ENCODE assay signal across 16 cellular contexts in the genomic region with DNA sequence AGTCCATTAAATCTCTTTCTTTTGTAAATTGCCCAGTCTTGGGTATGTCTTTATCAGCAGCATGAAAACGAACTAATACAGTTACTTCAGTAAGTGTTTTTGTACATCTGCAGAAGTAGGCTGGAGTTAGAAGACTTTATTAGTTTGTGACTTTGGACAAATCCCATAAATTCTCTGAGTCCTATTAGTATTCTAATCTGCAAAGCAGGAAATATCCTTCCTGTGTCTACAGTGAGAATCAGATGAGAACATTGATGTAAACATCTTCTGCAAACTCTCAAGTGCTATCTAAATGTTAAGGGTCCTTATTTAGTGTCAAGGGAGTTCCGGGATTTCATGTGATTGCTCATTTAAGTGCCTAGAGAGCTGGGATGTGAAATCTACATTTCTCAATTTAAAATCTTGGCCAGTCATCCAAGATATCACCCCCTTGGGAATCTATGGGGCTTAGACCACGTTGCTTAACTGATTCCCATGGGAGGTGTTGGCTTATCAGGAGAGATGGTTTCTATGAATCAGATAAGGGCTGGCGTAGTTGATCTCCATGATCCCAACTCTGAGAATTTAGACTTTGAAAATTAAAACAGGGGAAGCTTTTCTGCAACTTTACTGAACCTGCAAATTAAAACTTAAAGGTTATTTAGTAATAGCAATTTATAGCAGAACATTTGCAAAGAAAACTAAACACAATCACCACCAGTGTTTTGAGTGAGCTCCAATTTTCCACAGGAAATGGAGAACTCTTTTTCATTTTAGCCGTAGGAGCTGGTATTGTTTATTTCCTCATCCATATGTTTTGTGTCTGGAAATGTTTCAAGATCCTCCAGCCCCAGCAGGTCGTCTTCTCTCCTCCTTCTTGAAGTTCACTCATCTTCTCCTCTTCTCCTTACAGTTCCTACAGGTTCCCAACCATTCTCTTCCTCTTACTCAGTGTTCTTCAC.
A peak's percentile ranks its signal among the peaks of the same experiment; 100 is the strongest.
DNase-seq lines count a peak whose midpoint lies in the region; ATAC-seq, FAIRE-seq and TF ChIP-seq lines count a peak whose summit lies in the region.
"Had no signal": no experiment of that assay in that cellular context is flagged by ENCODE, and none has a peak within 500 bp of the region (broad histone marks: within the 10 kb centered on the region; RNA-seq: fewer than 3 reads in every experiment).

No MANE protein-coding gene starts in this region.

- no peak for ATAC-seq in GM23338

- H3K36me3 ChIP-seq in GM23338 (ENCODE audit: insufficient read depth), result no peaks in the 10 kb centered on the region

- no peaks in the 10 kb centered on the region for H3K27me3 Mint-ChIP-seq in GM23338 (ENCODE audit: insufficient read depth, low read depth, poor library complexity)
- H3K27me3 Mint-ChIP-seq in nephron (ENCODE audit: low read depth), result no peaks in the 10 kb centered on the region

- H3K27ac Mint-ChIP-seq in GM23338 (no peak overlapping the region), nephron (peak overlapping the region in 2 of 3 experiments; percentile 58)

- H3K4me3 Mint-ChIP-seq in GM23338, result no peak overlapping the region
- no peak overlapping the region for H3K4me3 Mint-ChIP-seq in nephron

- DNase-seq in GM23338 (ENCODE audit: low spot score) (no peak), NCI-H460 (ENCODE audit: extremely low read depth, low read depth) (peak; percentile 16), fibroblast of gingiva (ENCODE audit: low read depth) (peak; percentile 74), dedifferentiated amniotic fluid mesenchymal stem cell (ENCODE audit: extremely low spot score) (no peak), RCC 7860 (ENCODE audit: low spot score) (no peak), cerebellum (ENCODE audit: low spot score) (no peak)
- DNase-seq: AML-193, Caco-2, DMS79, GDM1, HCEC 1CT, NCI-H1930, NCI-H524 treated with DMSO at 0.1 percent for 48 hours, OCI-M1 had no signal

- H4K20me1 ChIP-seq in GM23338 (replicated peaks; ENCODE audit: insufficient read depth), result no peaks in the 10 kb centered on the region

- no peaks in the 10 kb centered on the region for H3K36me3 Mint-ChIP-seq in GM23338 (ENCODE audit: low read depth)
- H3K36me3 Mint-ChIP-seq in nephron (ENCODE audit: low read depth), result no peaks in the 10 kb centered on the region

- H3K9me3 Mint-ChIP-seq in GM23338 (no peaks in the 10 kb centered on the region), nephron (peaks cover 7% of the 10 kb centered on the region)

- no peak for TF ChIP-seq CTCF in GM23338 (conservative IDR thresholded peaks at IDR 0.05; ENCODE audit: low read depth in 2 of 2)
- TF ChIP-seq CTCF in nephron (IDR thresholded peaks at IDR 0.05; ENCODE audit: unreplicated experiment in 3 of 3), result no peak

- H3K4me1 Mint-ChIP-seq in GM23338, result no peaks in the 10 kb centered on the region
- peaks cover 25% of the 10 kb centered on the region for H3K4me1 Mint-ChIP-seq in nephron

- H3K9me2 ChIP-seq in GM23338 (ENCODE audit: insufficient read depth), result peaks cover 4% of the 10 kb centered on the region

- no peaks in the 10 kb centered on the region for H3F3A ChIP-seq in GM23338 (replicated peaks; ENCODE audit: low read depth)

- H3K4me1 ChIP-seq in GM23338 (ENCODE audit: insufficient read depth), result no peaks in the 10 kb centered on the region
- H3K4me1 ChIP-seq: Caco-2 had no signal

- H3K27ac ChIP-seq in GM23338 (ENCODE audit: low read depth), result no peak overlapping the region

- 0 out of 2 replicates have a peak overlapping the region, but pooled peaks have one; percentile 61 for H2AFZ ChIP-seq in GM23338

- H3K4me3 ChIP-seq in GM23338, result no peak overlapping the region

- FAIRE-seq in RCC 7860 (lab: Jason Lieb, UNC), result no peak
- FAIRE-seq: GM12892 had no signal

- no peaks in the 10 kb centered on the region for H3K79me2 ChIP-seq in GM23338 (replicated peaks; ENCODE audit: insufficient read depth)

- H3K27me3 ChIP-seq in GM23338 (ENCODE audit: insufficient read depth), result no peaks in the 10 kb centered on the region

- H3K4me2 ChIP-seq in GM23338, result no peak overlapping the region

TF ChIP-seq in GM23338, 12 proteins besides CTCF, POLR2A, EP300 and RAD21:
- TF ChIP-seq EZH2 (IDR thresholded peaks at IDR 0.05; ENCODE audit: low read depth, unreplicated experiment), result no peak
TF ChIP-seq in GM23338: peak in this region for 0.

Comparison
In these comparisons a context has a peak if more than half of its experiments do, and no peak if none do; other contexts are left out.
1. DNase-seq: peak in NCI-H460 (single experiment) and fibroblast of gingiva (single experiment); none in GM23338 (single experiment), dedifferentiated amniotic fluid mesenchymal stem cell (single experiment), RCC 7860 (single experiment) and cerebellum (single experiment).